ENCODE assay signal across 23 cellular contexts in the genomic region with DNA sequence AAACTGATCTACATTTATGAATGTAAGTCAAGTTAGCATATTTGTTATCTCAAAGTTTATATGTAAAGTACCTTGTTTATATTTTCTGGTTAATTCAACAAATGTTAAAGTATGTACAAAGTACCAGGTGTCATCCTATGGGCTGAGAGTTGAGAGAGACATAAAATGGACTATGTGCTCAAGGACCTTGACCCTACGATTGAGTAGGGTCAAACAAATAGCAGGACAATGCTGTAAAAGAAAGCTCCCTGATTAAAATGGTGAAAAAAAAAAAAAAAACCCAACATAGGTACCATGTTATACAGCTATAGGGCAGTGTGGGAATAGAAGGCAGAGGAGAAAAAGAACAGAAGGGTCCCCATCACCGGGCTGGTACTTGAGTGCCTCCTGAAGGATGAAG.
DNase-seq lines count a peak whose midpoint lies in the region; ATAC-seq and TF ChIP-seq lines count a peak whose summit lies in the region.
"Had no signal": no experiment of that assay in that cellular context is flagged by ENCODE, and none has a peak within 500 bp of the region (broad histone marks: within the 10 kb centered on the region; RNA-seq: fewer than 3 reads in every experiment).

No MANE protein-coding gene starts in this region.

- TF ChIP-seq CTCF in GM23338 (conservative IDR thresholded peaks at IDR 0.05; ENCODE audit: low read depth in 2 of 2) (peak in 1 of 2 experiments; percentile 44; a peak in 2 of 4 replicates), WTC11 (IDR thresholded peaks at IDR 0.05) (no peak), nephron progenitor cell (IDR thresholded peaks at IDR 0.05) (no peak)

- POLR2A ChIA-PET in WTC11 (lab: Charles Lee): interaction anchor here (0.6 to 0.7 kb wide), 3 partner anchors 131 to 669 kb away, joined by 3 to 5 read pairs (median 5); no protein-coding TSS in a partner anchor

- H3K27ac ChIP-seq in GM23338 (ENCODE audit: low read depth): no peak overlapping the region
- H3K27ac ChIP-seq: BLaER1 had no signal

- H3K9me3 Mint-ChIP-seq in GM23338: no peaks in the 10 kb centered on the region
- no peaks in the 10 kb centered on the region for H3K9me3 Mint-ChIP-seq in WTC11
- peaks cover 4% of the 10 kb centered on the region for H3K9me3 Mint-ChIP-seq in nephron progenitor cell

- ATAC-seq in GM23338 (no peak; the same call in 2 of the 3 replicates), WTC11 (peak; percentile 26; the same call in 1 of the 2 replicates)
- ATAC-seq: GM12878 had no signal

- H3K27me3 Mint-ChIP-seq in GM23338 (ENCODE audit: insufficient read depth, low read depth, poor library complexity) (no peaks in the 10 kb centered on the region), WTC11 (ENCODE audit: low read depth) (no peaks in the 10 kb centered on the region), nephron progenitor cell (ENCODE audit: low read depth, poor library complexity) (no peaks in the 10 kb centered on the region)
- H3K27me3 Mint-ChIP-seq: CD4-positive, CD25-positive, alpha-beta regulatory T cell had no signal

- no peaks in the 10 kb centered on the region for H3K4me1 ChIP-seq in GM23338 (ENCODE audit: insufficient read depth)
- H3K4me1 ChIP-seq: BE2C, BLaER1 had no signal

- H3K79me2 ChIP-seq in GM23338 (replicated peaks; ENCODE audit: insufficient read depth): no peaks in the 10 kb centered on the region

- H2AFZ ChIP-seq in GM23338: no peak overlapping the region

- H3K4me3 ChIP-seq in GM23338: no peak overlapping the region
- H3K4me3 ChIP-seq: BLaER1, GM12878 had no signal

- H3K27ac Mint-ChIP-seq in GM23338 (no peak overlapping the region), WTC11 (0 out of 2 replicates have a peak overlapping the region, but pooled peaks have one; percentile 48), nephron progenitor cell (peak overlapping the region; percentile 34)
- H3K27ac Mint-ChIP-seq: CD14-positive monocyte; CD4-positive, alpha-beta memory T cell; CD4-positive, CD25-positive, alpha-beta regulatory T cell; CD8-positive, alpha-beta memory T cell had no signal

- no peaks in the 10 kb centered on the region for H4K20me1 ChIP-seq in GM23338 (replicated peaks; ENCODE audit: insufficient read depth)
- H4K20me1 ChIP-seq: BLaER1 had no signal

- no peaks in the 10 kb centered on the region for H3K9me2 ChIP-seq in GM23338 (ENCODE audit: insufficient read depth)

- peaks cover 55% of the 10 kb centered on the region for H3K36me3 Mint-ChIP-seq in GM23338 (ENCODE audit: low read depth)
- H3K36me3 Mint-ChIP-seq in WTC11: peaks cover 62% of the 10 kb centered on the region
- peaks cover 72% of the 10 kb centered on the region for H3K36me3 Mint-ChIP-seq in nephron progenitor cell (ENCODE audit: low read depth)
- H3K36me3 Mint-ChIP-seq: CD4-positive, alpha-beta memory T cell; CD4-positive, CD25-positive, alpha-beta regulatory T cell; CD8-positive, alpha-beta memory T cell had no signal

- no peaks in the 10 kb centered on the region for H3K27me3 ChIP-seq in GM23338 (ENCODE audit: insufficient read depth)
- H3K27me3 ChIP-seq: BE2C, BLaER1 had no signal

- no peak overlapping the region for H3K4me2 ChIP-seq in GM23338
- H3K4me2 ChIP-seq: BLaER1 had no signal

- H3K36me3 ChIP-seq in GM23338 (ENCODE audit: insufficient read depth): peaks cover 20% of the 10 kb centered on the region

- CTCF ChIA-PET in WTC11 (lab: Charles Lee): interaction anchor here (1.0 to 1.8 kb wide), 3 partner anchors 62 to 147 kb away, joined by 3 to 17 read pairs (median 3); no protein-coding TSS in a partner anchor

- no peaks in the 10 kb centered on the region for H3K4me1 Mint-ChIP-seq in GM23338
- H3K4me1 Mint-ChIP-seq in WTC11: no peaks in the 10 kb centered on the region
- no peaks in the 10 kb centered on the region for H3K4me1 Mint-ChIP-seq in nephron progenitor cell
- H3K4me1 Mint-ChIP-seq: CD14-positive monocyte; CD4-positive, alpha-beta memory T cell; CD4-positive, CD25-positive, alpha-beta regulatory T cell; CD8-positive, alpha-beta memory T cell had no signal

- H3K4me3 Mint-ChIP-seq in GM23338 (no peak overlapping the region), WTC11 (no peak overlapping the region), nephron progenitor cell (no peak overlapping the region)
- H3K4me3 Mint-ChIP-seq: CD14-positive monocyte; CD4-positive, alpha-beta memory T cell; CD4-positive, CD25-positive, alpha-beta regulatory T cell; CD8-positive, alpha-beta memory T cell had no signal

- DNase-seq in GM23338 (ENCODE audit: low spot score) (peak; percentile 17), WTC11 (ENCODE audit: low spot score) (no peak), nephron progenitor cell (no peak), NOMO-1 treated with DMSO at 0.1 percent for 48 hours (lab: John Stamatoyannopoulos, UW; ENCODE audit: unreplicated experiment) (no peak), cortex of kidney (lab: John Stamatoyannopoulos, UW) (no peak)
- DNase-seq: 8988T; ACHN; BE2C; C1 segment of cervical spinal cord; CD4-positive, alpha-beta memory T cell; CD4-positive, CD25-positive, alpha-beta regulatory T cell; CD8-positive, alpha-beta memory T cell; COR-L47; DMS 273 treated with DMSO at 0.1 percent for 48 hours; DMS153; DMS53; DMS79; DND-41; EL; GDM1 had no signal

- H3F3A ChIP-seq in GM23338 (replicated peaks; ENCODE audit: low read depth): no peaks in the 10 kb centered on the region

TF ChIP-seq in GM23338, 12 proteins besides CTCF, POLR2A, EP300 and RAD21 (continues in another document):
- TF ChIP-seq CREB1 (CRISPR knock-in tag; IDR thresholded peaks at IDR 0.05; ENCODE audit: low read depth): no peak
- TF ChIP-seq EZH2phosphoT487 (IDR thresholded peaks at IDR 0.05; ENCODE audit: unreplicated experiment): no peak
- no peak for TF ChIP-seq EZH2 (IDR thresholded peaks at IDR 0.05; ENCODE audit: low read depth, unreplicated experiment)
- TF ChIP-seq ZNF331 (CRISPR knock-in tag; IDR thresholded peaks at IDR 0.05; ENCODE audit: low read depth): no peak
- no peak for TF ChIP-seq JUNB (IDR thresholded peaks at IDR 0.05; ENCODE audit: unreplicated experiment)
- no peak for TF ChIP-seq ZNF114 (CRISPR knock-in tag; IDR thresholded peaks at IDR 0.05)

TF ChIP-seq in WTC11, 78 proteins besides CTCF, POLR2A, EP300 and RAD21:
- TF ChIP-seq, protein P1, sequence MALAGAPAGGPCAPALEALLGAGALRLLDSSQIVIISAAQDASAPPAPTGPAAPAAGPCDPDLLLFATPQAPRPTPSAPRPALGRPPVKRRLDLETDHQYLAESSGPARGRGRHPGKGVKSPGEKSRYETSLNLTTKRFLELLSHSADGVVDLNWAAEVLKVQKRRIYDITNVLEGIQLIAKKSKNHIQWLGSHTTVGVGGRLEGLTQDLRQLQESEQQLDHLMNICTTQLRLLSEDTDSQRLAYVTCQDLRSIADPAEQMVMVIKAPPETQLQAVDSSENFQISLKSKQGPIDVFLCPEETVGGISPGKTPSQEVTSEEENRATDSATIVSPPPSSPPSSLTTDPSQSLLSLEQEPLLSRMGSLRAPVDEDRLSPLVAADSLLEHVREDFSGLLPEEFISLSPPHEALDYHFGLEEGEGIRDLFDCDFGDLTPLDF (CRISPR knock-in tag; IDR thresholded peaks at IDR 0.05): no peak
- no peak for TF ChIP-seq ZNF219 (CRISPR knock-in tag; IDR thresholded peaks at IDR 0.05; ENCODE audit: borderline replicate concordance)
- TF ChIP-seq ZNF416 (CRISPR knock-in tag; IDR thresholded peaks at IDR 0.05): no peak
